In genomic region chr1:185262151-185262550, GRCh38 we compare ENCODE assay signal across 1 cellular context.
TF ChIP-seq lines count a peak whose summit lies in the region.

No MANE protein-coding gene starts in this region.

TF ChIP-seq in K562, 482 proteins besides CTCF, POLR2A, EP300 and RAD21:
- TF ChIP-seq NELFE (IDR thresholded peaks at IDR 0.05; ENCODE audit: insufficient read depth, insufficient read length) (no peak), BCL6 (CRISPR knock-in tag; IDR thresholded peaks at IDR 0.05) (no peak), BRF2 (IDR thresholded peaks at IDR 0.05; ENCODE audit: borderline replicate concordance, insufficient read depth, insufficient read length) (no peak), ARID2 (IDR thresholded peaks at IDR 0.05) (no peak), KLF13 (tag; IDR thresholded peaks at IDR 0.05; ENCODE audit: borderline replicate concordance, low read depth) (no peak)
